In the genomic region with DNA sequence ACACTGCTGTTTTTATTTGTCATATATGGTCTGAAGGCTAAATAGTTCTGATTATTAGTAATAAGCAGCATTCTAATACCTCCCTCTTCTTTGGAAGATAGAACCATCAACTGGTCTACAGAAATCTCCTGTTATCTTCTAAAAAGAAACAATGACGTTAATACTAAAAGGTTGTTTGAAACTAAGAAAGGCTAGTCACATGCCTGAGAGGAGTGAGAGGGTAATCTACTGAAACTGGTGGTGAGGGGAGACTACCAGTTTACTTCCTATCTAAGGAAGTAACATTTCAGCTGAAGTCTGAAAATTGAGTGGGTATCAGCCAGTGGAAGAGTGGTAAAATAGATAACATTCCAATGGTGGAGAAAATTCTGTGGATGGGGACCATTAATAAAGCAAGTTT, we compare ENCODE assay signal across 1 cellular context.
TF ChIP-seq lines count a peak whose summit lies in the region.

No MANE protein-coding gene starts in this region.

TF ChIP-seq in A549, 52 proteins besides CTCF, POLR2A, EP300 and RAD21 (continued from another document):
- TF ChIP-seq REST (IDR thresholded peaks at IDR 0.05) (no peak), MAZ (IDR thresholded peaks at IDR 0.05; ENCODE audit: borderline replicate concordance, low read depth, low read length) (no peak), KDM5A (IDR thresholded peaks at IDR 0.05) (no peak), GATA3 (IDR thresholded peaks at IDR 0.05; ENCODE audit: borderline replicate concordance) (no peak), RARB (CRISPR knock-in tag; IDR thresholded peaks at IDR 0.05) (no peak), ZSCAN20 (CRISPR knock-in tag; IDR thresholded peaks at IDR 0.05) (no peak), NFE2L2 (conservative IDR thresholded peaks at IDR 0.05; ENCODE audit: low read length) (no peak), SMC3 (IDR thresholded peaks at IDR 0.05) (no peak), EHF (CRISPR knock-in tag; IDR thresholded peaks at IDR 0.05) (no peak), BHLHE40 (IDR thresholded peaks at IDR 0.05; ENCODE audit: low read depth, low read length) (no peak), HOXB5 (CRISPR knock-in tag; IDR thresholded peaks at IDR 0.05) (no peak), ELK1 (IDR thresholded peaks at IDR 0.05; ENCODE audit: low read depth, low read length) (no peak)
- TF ChIP-seq, protein P1, sequence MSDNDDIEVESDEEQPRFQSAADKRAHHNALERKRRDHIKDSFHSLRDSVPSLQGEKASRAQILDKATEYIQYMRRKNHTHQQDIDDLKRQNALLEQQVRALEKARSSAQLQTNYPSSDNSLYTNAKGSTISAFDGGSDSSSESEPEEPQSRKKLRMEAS (IDR thresholded peaks at IDR 0.05): no peak
